In genomic region chr10:44963772-44964633, GRCh38 we compare ENCODE assay signal across 9 cellular contexts. TPM values are rescaled to one million over a fixed set of nuclear protein-coding genes. Genes with fewer than 3 reads are reported as not detected.
A peak's percentile ranks its signal among the peaks of the same experiment; 100 is the strongest.
DNase-seq lines count a peak whose midpoint lies in the region; ATAC-seq, FAIRE-seq and TF ChIP-seq lines count a peak whose summit lies in the region.
"Had no signal": no experiment of that assay in that cellular context is flagged by ENCODE, and none has a peak within 500 bp of the region (broad histone marks: within the 10 kb centered on the region; RNA-seq: fewer than 3 reads in every experiment).

No MANE protein-coding gene starts in this region.

- H3K27ac ChIP-seq in astrocyte (ENCODE audit: low read depth, low read length) (no peak overlapping the region), HepG2 (ENCODE audit: extremely low read length, insufficient read depth, low read length) (peak overlapping the region; percentile 80), subcutaneous abdominal adipose tissue (ENCODE audit: low read depth, low read length) (peak overlapping the region; percentile 93)

- H3K27me3 Mint-ChIP-seq in astrocyte (ENCODE audit: low read depth, unreplicated experiment), result no peaks in the 10 kb centered on the region
- no peaks in the 10 kb centered on the region for H3K27me3 Mint-ChIP-seq in activated T-helper 1 cell treated with anti-CD3 and anti-CD28 coated beads, Interleukin-12 subunit alpha, Interleukin-12 subunit beta, Interleukin-2, Interleukin-4 antibody, amounts not matched to agents 30 ng/mL and 10 ng/mL and 1 ng/mL, durations not matched to agents 14 hours and 24 hours and 36 hours (ENCODE audit: insufficient read depth)

- peak overlapping the region; percentile 48 for H2AFZ ChIP-seq in astrocyte (ENCODE audit: low read depth, low read length)
- H2AFZ ChIP-seq in HepG2 (ENCODE audit: low read length), result no peak overlapping the region

- H3K9me3 ChIP-seq in astrocyte (ENCODE audit: insufficient read depth, low read depth, low read length) (no peaks in the 10 kb centered on the region), HepG2 (ENCODE audit: low read length) (no peaks in the 10 kb centered on the region), subcutaneous abdominal adipose tissue (ENCODE audit: control insufficient read depth in 5 of 5, low read length in 5 of 5) (peaks cover 0 to 2% (median 0%) of the 10 kb centered on the region in 5 donors)

- H3K79me2 ChIP-seq in astrocyte (ENCODE audit: insufficient read depth, low read length), result no peaks in the 10 kb centered on the region
- peaks cover 79% of the 10 kb centered on the region for H3K79me2 ChIP-seq in HepG2 (ENCODE audit: insufficient read depth, low read length)

- no peaks in the 10 kb centered on the region for H3K36me3 Mint-ChIP-seq in astrocyte (ENCODE audit: low read depth, unreplicated experiment)
- H3K36me3 Mint-ChIP-seq in activated T-helper 1 cell treated with anti-CD3 and anti-CD28 coated beads, Interleukin-12 subunit alpha, Interleukin-12 subunit beta, Interleukin-2, Interleukin-4 antibody, amounts not matched to agents 30 ng/mL and 10 ng/mL and 1 ng/mL, durations not matched to agents 14 hours and 24 hours and 36 hours (ENCODE audit: low read depth), result no peaks in the 10 kb centered on the region

- BruUV-seq in HepG2 (replicated peaks; lab: Mats Ljungman, UMichigan), result no TSS peak

- intact Hi-C loops in HepG2 (cut with micrococcal nuclease; ENCODE audit: unreplicated experiment), result loop anchor here (1.0 to 2.0 kb wide), 2 partner anchors 13 to 29 kb away; no protein-coding TSS in a partner anchor
- intact Hi-C loops in activated T-helper 1 cell treated with anti-CD3 and anti-CD28 coated beads, Interleukin-12 subunit alpha, Interleukin-12 subunit beta, Interleukin-2, Interleukin-4 antibody, amounts not matched to agents 30 ng/mL and 10 ng/mL and 1 ng/mL, durations not matched to agents 14 hours and 24 hours and 36 hours (cut with micrococcal nuclease), result no loop called here

- TF ChIP-seq POLR2A in HepG2 (IDR thresholded peaks at IDR 0.05; ENCODE audit: insufficient read depth in 1 of 2, low read depth in 2 of 2, low read length in 2 of 2), result peak in 1 of 2 experiments; percentile 20; a peak in 1 of 4 replicates

- H3K4me3 ChIP-seq in astrocyte (ENCODE audit: insufficient read depth, low read depth, low read length), result no peak overlapping the region
- H3K4me3 ChIP-seq in HepG2 (replicated peaks in 1 of 3; ENCODE audit: insufficient read depth in 1 of 3, low read depth in 2 of 3, low read length in 3 of 3), result peak overlapping the region; percentile 14 to 58 (median 46)
- peak overlapping the region in 3 of 5 donors; percentile 23 to 88 (median 34) for H3K4me3 ChIP-seq in subcutaneous abdominal adipose tissue (ENCODE audit: low read depth in 1 of 5, low read length in 5 of 5)

- H3K4me2 ChIP-seq in astrocyte (ENCODE audit: low read length) (peak overlapping the region; percentile 26), HepG2 (ENCODE audit: low read depth, low read length) (peak overlapping the region; percentile 95)

- in situ Hi-C loops in HepG2 (cut with HindIII; ENCODE audit: extremely low pct_ligation_motif_present, low pct_unique_long_range_greater_than_20kb), result loop anchor here (25.0 kb wide), 1 partner anchor 1552 kb away; the partner anchor contains the start of gene HNRNPF

- no peaks in the 10 kb centered on the region for H3K9me3 Mint-ChIP-seq in astrocyte (ENCODE audit: unreplicated experiment)
- no peaks in the 10 kb centered on the region for H3K9me3 Mint-ChIP-seq in activated T-helper 1 cell treated with anti-CD3 and anti-CD28 coated beads, Interleukin-12 subunit alpha, Interleukin-12 subunit beta, Interleukin-2, Interleukin-4 antibody, amounts not matched to agents 30 ng/mL and 10 ng/mL and 1 ng/mL, durations not matched to agents 14 hours and 24 hours and 36 hours

- H3K9ac ChIP-seq in astrocyte (ENCODE audit: low read length) (no peak overlapping the region), HepG2 (ENCODE audit: insufficient read depth, low read depth, low read length) (peak overlapping the region; percentile 66), subcutaneous abdominal adipose tissue (ENCODE audit: low read length in 5 of 5) (peak overlapping the region in 3 of 5 donors; percentile 25 to 44 (median 26))

- ATAC-seq in HepG2, result peak; percentile 39
- no peak for ATAC-seq in HG02981 (IDR thresholded peaks at IDR 0.05; ENCODE audit: unreplicated experiment)

- CTCF ChIA-PET in HepG2 (lab: Yijun Ruan, JAX; ENCODE audit: low intra/inter-chr PET ratio, low total read pairs), result interaction anchor here (1.2 to 1.6 kb wide), 2 partner anchors 28 to 32 kb away, joined by 3 to 4 read pairs; no protein-coding TSS in a partner anchor

- H3K4me1 Mint-ChIP-seq in astrocyte (ENCODE audit: low read depth, unreplicated experiment), result peaks cover 73% of the 10 kb centered on the region
- H3K4me1 Mint-ChIP-seq in activated T-helper 1 cell treated with anti-CD3 and anti-CD28 coated beads, Interleukin-12 subunit alpha, Interleukin-12 subunit beta, Interleukin-2, Interleukin-4 antibody, amounts not matched to agents 30 ng/mL and 10 ng/mL and 1 ng/mL, durations not matched to agents 14 hours and 24 hours and 36 hours (ENCODE audit: low read depth), result peaks cover 49% of the 10 kb centered on the region

- DNase-seq in H4 (ENCODE audit: low spot score), result peak; percentile 73
- DNase-seq in astrocyte (ENCODE audit: low read depth), result no peak
- DNase-seq in HepG2 (ENCODE audit: low spot score), result peak; percentile 85
- DNase-seq in activated naive CD4-positive, alpha-beta T cell treated with Interleukin-2 at 50 U/mL for 16 hours, result no peak
- no peak for DNase-seq in activated T-helper 1 cell treated with anti-CD3 and anti-CD28 coated beads, Interleukin-12 subunit alpha, Interleukin-12 subunit beta, Interleukin-2, Interleukin-4 antibody, amounts not matched to agents 30 ng/mL and 10 ng/mL and 1 ng/mL, durations not matched to agents 14 hours and 24 hours and 36 hours (ENCODE audit: low spot score)
- DNase-seq in NCI-H2029 treated with DMSO at 0.1 percent for 48 hours (lab: John Stamatoyannopoulos, UW), result no peak

- H3K27me3 ChIP-seq in astrocyte (ENCODE audit: insufficient read depth, low read length) (no peaks in the 10 kb centered on the region), HepG2 (ENCODE audit: control insufficient read depth in 1 of 2, insufficient read depth in 2 of 2, low read length in 2 of 2) (no peaks in the 10 kb centered on the region; a peak in 1 of 5 replicates), subcutaneous abdominal adipose tissue (ENCODE audit: control insufficient read depth in 5 of 5, insufficient read depth in 4 of 5, low read length in 5 of 5) (no peaks in the 10 kb centered on the region)

- peaks cover 30% of the 10 kb centered on the region for H3K4me1 ChIP-seq in astrocyte (ENCODE audit: insufficient read depth, low read length)
- peaks cover 82% of the 10 kb centered on the region for H3K4me1 ChIP-seq in HepG2 (ENCODE audit: insufficient read depth, low read length)
- peaks cover 29 to 97% (median 94%) of the 10 kb centered on the region in 5 donors for H3K4me1 ChIP-seq in subcutaneous abdominal adipose tissue (ENCODE audit: control insufficient read depth in 5 of 5, insufficient read depth in 5 of 5, low read length in 5 of 5)

- H3K27ac Mint-ChIP-seq in astrocyte (ENCODE audit: unreplicated experiment), result peak overlapping the region; percentile 43
- no peak overlapping the region for H3K27ac Mint-ChIP-seq in activated T-helper 1 cell treated with anti-CD3 and anti-CD28 coated beads, Interleukin-12 subunit alpha, Interleukin-12 subunit beta, Interleukin-2, Interleukin-4 antibody, amounts not matched to agents 30 ng/mL and 10 ng/mL and 1 ng/mL, durations not matched to agents 14 hours and 24 hours and 36 hours

- TF ChIP-seq EP300 in HepG2 (IDR thresholded peaks at IDR 0.05; ENCODE audit: low read depth in 2 of 2, low read length in 2 of 2) (peak in 1 of 2 experiments; percentile 42; a peak in 1 of 4 replicates), HepG2 (CRISPR knock-in tag; IDR thresholded peaks at IDR 0.05; ENCODE audit: borderline replicate concordance) (peak; percentile 73)

- FAIRE-seq in astrocyte (lab: Jason Lieb, UNC), result no peak
- FAIRE-seq in HepG2 (lab: Jason Lieb, UNC), result peak; percentile 84
- FAIRE-seq: endometrium had no signal

- no peak overlapping the region for H3K4me3 Mint-ChIP-seq in astrocyte (ENCODE audit: unreplicated experiment)
- H3K4me3 Mint-ChIP-seq in activated T-helper 1 cell treated with anti-CD3 and anti-CD28 coated beads, Interleukin-12 subunit alpha, Interleukin-12 subunit beta, Interleukin-2, Interleukin-4 antibody, amounts not matched to agents 30 ng/mL and 10 ng/mL and 1 ng/mL, durations not matched to agents 14 hours and 24 hours and 36 hours, result no peak overlapping the region

- H3K36me3 ChIP-seq in astrocyte (ENCODE audit: insufficient read depth, low read length) (no peaks in the 10 kb centered on the region), HepG2 (replicated peaks in 1 of 2; ENCODE audit: control insufficient read depth in 1 of 2, insufficient read depth in 2 of 2, low read length in 2 of 2) (peaks cover 3 to 9% of the 10 kb centered on the region in 2 experiments; a peak in 3 of 5 replicates), subcutaneous abdominal adipose tissue (ENCODE audit: control insufficient read depth in 5 of 5, insufficient read depth in 5 of 5, low read length in 5 of 5) (peaks cover 0 to 4% (median 0%) of the 10 kb centered on the region in 5 donors)

- POLR2A ChIA-PET in HepG2 (lab: Yijun Ruan, JAX), result interaction anchor here (0.9 to 13.2 kb wide), 15 partner anchors 8 to 1584 kb away, joined by 3 to 407 read pairs (median 6); partner anchors contain the start of gene DEPP1

- H4K20me1 ChIP-seq in astrocyte (ENCODE audit: insufficient read depth, low read length), result no peaks in the 10 kb centered on the region
- peaks cover 9% of the 10 kb centered on the region; the same call in 1 of the 2 replicates for H4K20me1 ChIP-seq in HepG2 (ENCODE audit: insufficient read depth, low read length)

- TF ChIP-seq RAD21 in HepG2 (CRISPR knock-in tag; IDR thresholded peaks at IDR 0.05), result peak; percentile 28; the same call in 1 of the 2 replicates

- 10% methylated on average over 12 of the region's 15 CpGs for WGBS in HepG2 (ENCODE audit: low lambda C conversion rate)

- no peak for TF ChIP-seq CTCF in astrocyte (IDR thresholded peaks at IDR 0.05; ENCODE audit: insufficient read depth, low read depth, low read length)
- TF ChIP-seq CTCF in HepG2 (CRISPR knock-in tag; IDR thresholded peaks at IDR 0.05), result peak; percentile 44

RNA-seq across cellular contexts. Expression of gene RASSF4, which starts 4.4 kb away (rescaled TPM):
- 7.6 and 7.8 TPM in 2 replicates for total RNA-seq in H4 (2014; rRNA removed; shearing (Covaris generic))
- total RNA-seq in astrocyte (69.9 and 83.0 TPM in 2 replicates), HepG2 (2016; rRNA removed; fragmentation: Illumina TruSeq; extraction: Trizol) (49.9 and 51.7 TPM in 2 replicates)
- total RNA-seq in HepG2 (2016; cell fraction: cytosol; rRNA removed; fragmentation: Illumina TruSeq; extraction: Trizol; ENCODE audit: low read depth), result 22.4 and 22.8 TPM in 2 replicates
- total RNA-seq in HepG2 (2016; cell fraction: insoluble cytoplasmic fraction; rRNA removed; fragmentation: Illumina TruSeq; extraction: Trizol), result 49.9 and 50.1 TPM in 2 replicates
- 39.2 and 45.6 TPM in 2 replicates for total RNA-seq in HepG2 (2016; cell fraction: membrane; rRNA removed; fragmentation: Illumina TruSeq; extraction: Trizol)
- 52.1 and 54.6 TPM in 2 replicates for total RNA-seq in HepG2 (2016; cell fraction: nucleus; rRNA removed; fragmentation: Illumina TruSeq; extraction: Trizol)
- polyA plus RNA-seq in HepG2 (2011; rRNA removed), result 34.0 and 39.7 TPM in 2 replicates
- 20.4 and 25.8 TPM in 2 replicates for polyA plus RNA-seq in HepG2 (2011; cell fraction: cytosol; rRNA removed)
- 140 TPM in 2 replicates for polyA plus RNA-seq in HepG2 (2011; cell fraction: nucleus; rRNA removed)
- polyA plus RNA-seq in HepG2 (2012), result 25.0 and 26.7 TPM in 2 replicates
- polyA plus RNA-seq in HepG2 (2016; cell fraction: cytosol; fragmentation: Illumina TruSeq; extraction: Trizol; ENCODE audit: low read depth), result 18.5 and 22.5 TPM in 2 replicates
- 53.5 and 57.9 TPM in 2 replicates for polyA plus RNA-seq in HepG2 (2016; cell fraction: insoluble cytoplasmic fraction; fragmentation: Illumina TruSeq; extraction: Trizol; ENCODE audit: low read depth)
- polyA plus RNA-seq in HepG2 (2016; cell fraction: membrane; fragmentation: Illumina TruSeq; extraction: Trizol; ENCODE audit: low read depth), result 31.2 and 31.3 TPM in 2 replicates
- polyA plus RNA-seq in HepG2 (2016; cell fraction: nucleus; fragmentation: Illumina TruSeq; extraction: Trizol; ENCODE audit: insufficient read depth, low read depth), result 84.5 and 98.6 TPM in 2 replicates
- 0.12 and 67.0 TPM in 2 replicates for polyA minus RNA-seq in HepG2 (2011; rRNA and poly(A)+ RNA removed; ENCODE audit: low replicate concordance)
- polyA minus RNA-seq in HepG2 (2011; cell fraction: cytosol; rRNA and poly(A)+ RNA removed), result 13.4 and 16.0 TPM in 2 replicates
- 74.3 and 88.9 TPM in 2 replicates for polyA minus RNA-seq in HepG2 (2011; cell fraction: nucleus; rRNA and poly(A)+ RNA removed)
- 1.3 and 2.5 TPM in 2 replicates for total RNA-seq in activated T-helper 1 cell treated with anti-CD3 and anti-CD28 coated beads, Interleukin-12 subunit alpha, Interleukin-12 subunit beta, Interleukin-2, Interleukin-4 antibody, amounts not matched to agents 30 ng/mL and 10 ng/mL and 1 ng/mL, durations not matched to agents 14 hours and 24 hours and 36 hours

RNA-seq across cellular contexts. Expression of gene DEPP1, which starts 14.6 kb away (rescaled TPM):
- 31.7 and 44.2 TPM in 2 replicates for total RNA-seq in H4 (2014; rRNA removed; shearing (Covaris generic))
- total RNA-seq in astrocyte (6.6 and 8.0 TPM in 2 replicates), HepG2 (2016; rRNA removed; fragmentation: Illumina TruSeq; extraction: Trizol) (11.2 and 14.8 TPM in 2 replicates)
- total RNA-seq in HepG2 (2016; cell fraction: cytosol; rRNA removed; fragmentation: Illumina TruSeq; extraction: Trizol; ENCODE audit: low read depth), result 3.0 and 5.0 TPM in 2 replicates
- total RNA-seq in HepG2 (2016; cell fraction: insoluble cytoplasmic fraction; rRNA removed; fragmentation: Illumina TruSeq; extraction: Trizol), result 9.0 and 15.3 TPM in 2 replicates
- total RNA-seq in HepG2 (2016; cell fraction: membrane; rRNA removed; fragmentation: Illumina TruSeq; extraction: Trizol), result 9.0 and 9.3 TPM in 2 replicates
- 15.1 and 16.0 TPM in 2 replicates for total RNA-seq in HepG2 (2016; cell fraction: nucleus; rRNA removed; fragmentation: Illumina TruSeq; extraction: Trizol)
- 270 and 338 TPM in 2 replicates for polyA plus RNA-seq in HepG2 (2011; rRNA removed)
- polyA plus RNA-seq in HepG2 (2011; cell fraction: cytosol; rRNA removed), result 261 and 317 TPM in 2 replicates
- polyA plus RNA-seq in HepG2 (2011; cell fraction: nucleus; rRNA removed), result 103 and 135 TPM in 2 replicates
- polyA plus RNA-seq in HepG2 (2012), result 132 and 232 TPM in 2 replicates
- 2.0 and 2.5 TPM in 2 replicates for polyA plus RNA-seq in HepG2 (2016; cell fraction: cytosol; fragmentation: Illumina TruSeq; extraction: Trizol; ENCODE audit: low read depth)
- polyA plus RNA-seq in HepG2 (2016; cell fraction: insoluble cytoplasmic fraction; fragmentation: Illumina TruSeq; extraction: Trizol; ENCODE audit: low read depth), result 9.3 and 11.2 TPM in 2 replicates
- 3.6 and 5.2 TPM in 2 replicates for polyA plus RNA-seq in HepG2 (2016; cell fraction: membrane; fragmentation: Illumina TruSeq; extraction: Trizol; ENCODE audit: low read depth)
- 13.4 and 15.5 TPM in 2 replicates for polyA plus RNA-seq in HepG2 (2016; cell fraction: nucleus; fragmentation: Illumina TruSeq; extraction: Trizol; ENCODE audit: insufficient read depth, low read depth)
- polyA minus RNA-seq in HepG2 (2011; rRNA and poly(A)+ RNA removed; ENCODE audit: low replicate concordance), result 1.8 and 739 TPM in 2 replicates
- 249 and 254 TPM in 2 replicates for polyA minus RNA-seq in HepG2 (2011; cell fraction: cytosol; rRNA and poly(A)+ RNA removed)
- polyA minus RNA-seq in HepG2 (2011; cell fraction: nucleus; rRNA and poly(A)+ RNA removed), result 107 and 142 TPM in 2 replicates
- 4.6 and 5.3 TPM in 2 replicates for total RNA-seq in activated T-helper 1 cell treated with anti-CD3 and anti-CD28 coated beads, Interleukin-12 subunit alpha, Interleukin-12 subunit beta, Interleukin-2, Interleukin-4 antibody, amounts not matched to agents 30 ng/mL and 10 ng/mL and 1 ng/mL, durations not matched to agents 14 hours and 24 hours and 36 hours

RNA-seq across cellular contexts. Expression of gene ZNF22, which starts 36.7 kb away (rescaled TPM):
- 18.0 and 18.4 TPM in 2 replicates for total RNA-seq in H4 (2014; rRNA removed; shearing (Covaris generic))
- total RNA-seq in astrocyte (10.9 and 12.0 TPM in 2 replicates), HepG2 (2016; rRNA removed; fragmentation: Illumina TruSeq; extraction: Trizol) (0.40 and 0.58 TPM in 2 replicates)
- total RNA-seq in HepG2 (2016; cell fraction: cytosol; rRNA removed; fragmentation: Illumina TruSeq; extraction: Trizol; ENCODE audit: low read depth), result not detected in 2 replicates
- total RNA-seq in HepG2 (2016; cell fraction: insoluble cytoplasmic fraction; rRNA removed; fragmentation: Illumina TruSeq; extraction: Trizol), result 0.49 and 0.56 TPM in 2 replicates
- total RNA-seq in HepG2 (2016; cell fraction: membrane; rRNA removed; fragmentation: Illumina TruSeq; extraction: Trizol), result 0.28 and 0.45 TPM in 2 replicates
- 0.75 and 1.2 TPM in 2 replicates for total RNA-seq in HepG2 (2016; cell fraction: nucleus; rRNA removed; fragmentation: Illumina TruSeq; extraction: Trizol)
- 1.1 and 1.3 TPM in 2 replicates for polyA plus RNA-seq in HepG2 (2011; rRNA removed)
- 0.35 and 0.77 TPM in 2 replicates for polyA plus RNA-seq in HepG2 (2011; cell fraction: cytosol; rRNA removed)
- polyA plus RNA-seq in HepG2 (2011; cell fraction: nucleus; rRNA removed), result 1.2 and 1.7 TPM in 2 replicates
- 1.6 and 2.5 TPM in 2 replicates for polyA plus RNA-seq in HepG2 (2012)
- polyA plus RNA-seq in HepG2 (2016; cell fraction: cytosol; fragmentation: Illumina TruSeq; extraction: Trizol; ENCODE audit: low read depth), result 0.07 and 0.09 TPM in 2 replicates
- 0.60 and 0.62 TPM in 2 replicates for polyA plus RNA-seq in HepG2 (2016; cell fraction: insoluble cytoplasmic fraction; fragmentation: Illumina TruSeq; extraction: Trizol; ENCODE audit: low read depth)
- 0.22 and 0.27 TPM in 2 replicates for polyA plus RNA-seq in HepG2 (2016; cell fraction: membrane; fragmentation: Illumina TruSeq; extraction: Trizol; ENCODE audit: low read depth)
- 0.89 and 1.1 TPM in 2 replicates for polyA plus RNA-seq in HepG2 (2016; cell fraction: nucleus; fragmentation: Illumina TruSeq; extraction: Trizol; ENCODE audit: insufficient read depth, low read depth)
- not detected in 2 replicates for polyA minus RNA-seq in HepG2 (2011; rRNA and poly(A)+ RNA removed; ENCODE audit: low replicate concordance)
- not detected in 2 replicates for polyA minus RNA-seq in HepG2 (2011; cell fraction: cytosol; rRNA and poly(A)+ RNA removed)
- 2.2 and 2.4 TPM in 2 replicates for polyA minus RNA-seq in HepG2 (2011; cell fraction: nucleus; rRNA and poly(A)+ RNA removed)
- total RNA-seq in activated T-helper 1 cell treated with anti-CD3 and anti-CD28 coated beads, Interleukin-12 subunit alpha, Interleukin-12 subunit beta, Interleukin-2, Interleukin-4 antibody, amounts not matched to agents 30 ng/mL and 10 ng/mL and 1 ng/mL, durations not matched to agents 14 hours and 24 hours and 36 hours, result 23.1 and 25.6 TPM in 2 replicates

RNA-seq across cellular contexts. Expression of gene TMEM72, which starts 52.9 kb away (rescaled TPM):
- total RNA-seq in H4 (2014; rRNA removed; shearing (Covaris generic)), result not detected in 2 replicates
- total RNA-seq in astrocyte (not detected in 2 replicates), HepG2 (2016; rRNA removed; fragmentation: Illumina TruSeq; extraction: Trizol) (0.04 TPM in 1 of 2 replicates, not detected in the other)
- 0.09 TPM in 1 of 2 replicates, not detected in the other for total RNA-seq in HepG2 (2016; cell fraction: cytosol; rRNA removed; fragmentation: Illumina TruSeq; extraction: Trizol; ENCODE audit: low read depth)
- 0.04 TPM in 1 of 2 replicates, not detected in the other for total RNA-seq in HepG2 (2016; cell fraction: insoluble cytoplasmic fraction; rRNA removed; fragmentation: Illumina TruSeq; extraction: Trizol)
- 0.12 TPM in 1 of 2 replicates, not detected in the other for total RNA-seq in HepG2 (2016; cell fraction: membrane; rRNA removed; fragmentation: Illumina TruSeq; extraction: Trizol)
- 0.16 and 0.19 TPM in 2 replicates for total RNA-seq in HepG2 (2016; cell fraction: nucleus; rRNA removed; fragmentation: Illumina TruSeq; extraction: Trizol)
- not detected in 2 replicates for polyA plus RNA-seq in HepG2 (2011; rRNA removed)
- polyA plus RNA-seq in HepG2 (2011; cell fraction: cytosol; rRNA removed), result not detected in 2 replicates
- not detected in 2 replicates for polyA plus RNA-seq in HepG2 (2011; cell fraction: nucleus; rRNA removed)
- not detected in 2 replicates for polyA plus RNA-seq in HepG2 (2012)
- polyA plus RNA-seq in HepG2 (2016; cell fraction: cytosol; fragmentation: Illumina TruSeq; extraction: Trizol; ENCODE audit: low read depth), result not detected in 2 replicates
- polyA plus RNA-seq in HepG2 (2016; cell fraction: insoluble cytoplasmic fraction; fragmentation: Illumina TruSeq; extraction: Trizol; ENCODE audit: low read depth), result not detected in 2 replicates
- polyA plus RNA-seq in HepG2 (2016; cell fraction: membrane; fragmentation: Illumina TruSeq; extraction: Trizol; ENCODE audit: low read depth), result not detected in 2 replicates
- polyA plus RNA-seq in HepG2 (2016; cell fraction: nucleus; fragmentation: Illumina TruSeq; extraction: Trizol; ENCODE audit: insufficient read depth, low read depth), result not detected in 2 replicates
- polyA minus RNA-seq in HepG2 (2011; rRNA and poly(A)+ RNA removed; ENCODE audit: low replicate concordance), result not detected in 2 replicates
- polyA minus RNA-seq in HepG2 (2011; cell fraction: cytosol; rRNA and poly(A)+ RNA removed), result not detected in 2 replicates
- 0.13 and 0.25 TPM in 2 replicates for polyA minus RNA-seq in HepG2 (2011; cell fraction: nucleus; rRNA and poly(A)+ RNA removed)
- not detected in 2 replicates for total RNA-seq in activated T-helper 1 cell treated with anti-CD3 and anti-CD28 coated beads, Interleukin-12 subunit alpha, Interleukin-12 subunit beta, Interleukin-2, Interleukin-4 antibody, amounts not matched to agents 30 ng/mL and 10 ng/mL and 1 ng/mL, durations not matched to agents 14 hours and 24 hours and 36 hours

Comparison
In these comparisons a context has a peak if more than half of its experiments do, and no peak if none do; other contexts are left out.
1. DNase-seq: peak in H4 (single experiment) and HepG2 (single experiment); none in astrocyte (single experiment), activated naive CD4-positive, alpha-beta T cell treated with Interleukin-2 at 50 U/mL for 16 hours (single experiment), activated T-helper 1 cell treated with anti-CD3 and anti-CD28 coated beads, Interleukin-12 subunit alpha, Interleukin-12 subunit beta, Interleukin-2, Interleukin-4 antibody, amounts not matched to agents 30 ng/mL and 10 ng/mL and 1 ng/mL, durations not matched to agents 14 hours and 24 hours and 36 hours (single experiment) and NCI-H2029 treated with DMSO at 0.1 percent for 48 hours (single experiment).